16 cellular contexts compared by ENCODE assay signal in the genomic region with DNA sequence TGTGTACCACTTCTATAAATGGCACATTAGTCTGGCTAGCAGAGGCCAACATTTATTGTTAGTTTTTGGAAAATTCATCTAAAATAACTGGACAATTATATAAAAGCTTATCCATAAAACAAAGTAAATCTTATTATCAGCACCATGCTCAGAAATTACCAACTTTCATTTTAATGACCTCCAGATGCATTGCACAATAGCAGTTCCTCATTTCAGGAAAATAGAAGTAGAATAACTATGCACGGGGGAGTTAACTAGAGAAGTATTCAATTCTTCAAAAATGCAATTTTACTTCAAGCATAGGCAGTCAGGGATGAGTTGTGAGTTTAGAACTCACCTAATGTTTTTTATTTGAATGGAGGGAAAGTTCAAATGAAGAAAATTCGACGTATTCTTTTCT.
"Had no signal": no experiment of that assay in that cellular context is flagged by ENCODE, and none has a peak within 500 bp of the region (broad histone marks: within the 10 kb centered on the region; RNA-seq: fewer than 3 reads in every experiment).

No MANE protein-coding gene starts in this region.

- ATAC-seq: activated CD4-positive, alpha-beta T cell treated with anti-CD3 and anti-CD28 coated beads for 36 hours; left lung; natural killer cell treated with Interleukin-12 subunit alpha and Interleukin-12 subunit beta and Interleukin-15 and Interleukin-18, amount 100 ng/mL, for 72 hours had no signal

- H3K4me3 ChIP-seq: left lung, right lobe of liver had no signal

- DNase-seq: activated CD4-positive, alpha-beta memory T cell treated with anti-CD3 and anti-CD28 coated beads, Interleukin-2, amount 10 ng/mL, durations not matched to agents 7 days and 5 days; activated CD4-positive, alpha-beta T cell treated with anti-CD3 and anti-CD28 coated beads for 36 hours; activated naive CD4-positive, alpha-beta T cell treated with anti-CD3 and anti-CD28 coated beads, Interleukin-2, amount 10 ng/mL, durations not matched to agents 7 days and 5 days; central memory CD4-positive, alpha-beta T cell; cortex of kidney; effector memory CD4-positive, alpha-beta T cell; nucleus accumbens; right lobe of liver; stimulated activated CD4-positive, alpha-beta T cell treated with anti-CD3 and anti-CD28 coated beads, Interleukin-2, amount 100 ng/mL, for 24 hours; stimulated activated naive CD4-positive, alpha-beta T cell; substantia nigra; WERI-Rb-1 had no signal

- H3K9me3 ChIP-seq: left lung, right lobe of liver had no signal

- H3K36me3 ChIP-seq: left lung, right lobe of liver, WERI-Rb-1 had no signal

- FAIRE-seq: keratinocyte had no signal

- H3K27ac ChIP-seq: epithelial cell of prostate, left lung, right lobe of liver, WERI-Rb-1 had no signal

- H3K27me3 ChIP-seq: left lung, right lobe of liver had no signal

- H3K4me1 ChIP-seq: left lung, right lobe of liver had no signal
